In the genomic region with DNA sequence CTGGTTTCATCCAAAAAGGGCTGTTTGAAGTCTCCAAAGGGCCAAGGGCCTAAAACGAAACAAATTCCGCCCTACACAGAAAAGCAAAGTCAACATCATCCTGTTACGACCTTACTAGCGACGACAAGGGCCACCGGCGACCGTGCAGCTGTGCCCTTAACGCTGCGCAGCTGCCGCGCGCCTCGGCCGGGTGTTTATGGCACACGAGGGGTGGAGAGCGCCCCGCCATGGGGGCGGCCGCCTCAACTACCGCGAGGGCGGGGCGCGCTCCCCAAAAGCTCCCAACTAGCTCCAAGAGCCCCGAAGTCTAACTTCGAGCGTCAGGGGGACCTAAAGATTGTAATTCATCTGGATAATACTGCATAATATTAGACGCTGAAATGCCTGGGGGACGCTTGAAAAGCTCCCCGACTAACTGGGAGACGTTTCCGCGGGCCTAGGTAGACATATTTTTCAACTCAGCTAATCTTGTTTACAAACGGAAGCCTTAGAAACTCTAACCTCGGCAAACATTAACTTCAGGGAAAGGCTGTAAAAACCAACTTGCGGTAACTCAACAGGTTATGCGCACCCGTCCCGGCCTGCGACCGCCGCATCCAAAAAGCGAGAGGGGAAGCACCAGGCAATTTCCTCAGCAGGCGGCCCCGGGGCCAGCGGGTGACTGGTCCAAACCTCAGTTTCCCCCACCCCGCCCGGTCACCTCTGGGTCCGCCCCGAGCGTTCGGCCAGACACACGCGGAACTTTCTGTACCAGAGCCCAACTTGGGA, we compare ENCODE assay signal across 8 cellular contexts. TPM values are rescaled to one million over a fixed set of nuclear protein-coding genes. Genes with fewer than 3 reads are reported as not detected.
DNase-seq lines count a peak whose midpoint lies in the region; ATAC-seq, FAIRE-seq and TF ChIP-seq lines count a peak whose summit lies in the region.

No MANE protein-coding gene starts in this region.

- TF ChIP-seq CTCF in GM10266 (IDR thresholded peaks at IDR 0.05; ENCODE audit: control insufficient read depth, insufficient read depth, low read depth, missing control alignments), result peak; percentile 45
- TF ChIP-seq CTCF in MM.1S (IDR thresholded peaks at IDR 0.05; ENCODE audit: low read length), result peak; percentile 37; the same call in 1 of the 2 replicates
- TF ChIP-seq CTCF in astrocyte (IDR thresholded peaks at IDR 0.05; ENCODE audit: insufficient read depth, low read depth, low read length), result no peak

- H3K27me3 ChIP-seq in MM.1S (replicated peaks; ENCODE audit: insufficient read depth, low read length) (no peaks in the 10 kb centered on the region), astrocyte (ENCODE audit: insufficient read depth, low read length) (no peaks in the 10 kb centered on the region), skeletal muscle satellite cell (ENCODE audit: control insufficient read depth, insufficient read depth, low read length) (no peaks in the 10 kb centered on the region)

- H3K9ac ChIP-seq in MM.1S (ENCODE audit: low read length) (peak overlapping the region; percentile 98), astrocyte (ENCODE audit: low read length) (peak overlapping the region; percentile 89), skeletal muscle satellite cell (ENCODE audit: low read depth, low read length) (peak overlapping the region; percentile 88)

- no peaks in the 10 kb centered on the region for H3K27me3 Mint-ChIP-seq in T-helper 17 cell
- no peaks in the 10 kb centered on the region for H3K27me3 Mint-ChIP-seq in astrocyte (ENCODE audit: low read depth, unreplicated experiment)

- H3K27ac Mint-ChIP-seq in T-helper 17 cell (peak overlapping the region; percentile 95), astrocyte (ENCODE audit: unreplicated experiment) (peak overlapping the region; percentile 71)

- H3K4me1 ChIP-seq in MM.1S (ENCODE audit: low read length) (peaks cover 49% of the 10 kb centered on the region), astrocyte (ENCODE audit: insufficient read depth, low read length) (peaks cover 15% of the 10 kb centered on the region), skeletal muscle satellite cell (ENCODE audit: control insufficient read depth, insufficient read depth, low read length) (peaks cover 50% of the 10 kb centered on the region)

- H3K36me3 ChIP-seq in MM.1S (replicated peaks; ENCODE audit: insufficient read depth, low read length) (no peaks in the 10 kb centered on the region), astrocyte (ENCODE audit: insufficient read depth, low read length) (peaks cover 3% of the 10 kb centered on the region), skeletal muscle satellite cell (ENCODE audit: insufficient read depth, low read length) (peaks cover 5% of the 10 kb centered on the region)

- 0 out of 2 replicates have a peak, but pooled peaks cover 2% of the 10 kb centered on the region for H4K20me1 ChIP-seq in MM.1S (ENCODE audit: insufficient read depth, low read length)
- peaks cover 21% of the 10 kb centered on the region for H4K20me1 ChIP-seq in astrocyte (ENCODE audit: insufficient read depth, low read length)

- H3K9me3 Mint-ChIP-seq in astrocyte (ENCODE audit: unreplicated experiment), result peaks cover 1% of the 10 kb centered on the region

- peaks cover 38% of the 10 kb centered on the region for H3F3A ChIP-seq in MM.1S (ENCODE audit: insufficient read depth, low read length)

- H3K9me3 ChIP-seq in MM.1S (replicated peaks; ENCODE audit: insufficient read depth, low read length) (no peaks in the 10 kb centered on the region), T-helper 17 cell (ENCODE audit: control insufficient read depth, low read length, poor library complexity, severe bottlenecking) (no peaks in the 10 kb centered on the region), astrocyte (ENCODE audit: insufficient read depth, low read depth, low read length) (no peaks in the 10 kb centered on the region), skeletal muscle satellite cell (replicated peaks; ENCODE audit: low read length) (no peaks in the 10 kb centered on the region)

- H2AFZ ChIP-seq in MM.1S (ENCODE audit: low read length) (peak overlapping the region; percentile 74), astrocyte (ENCODE audit: low read depth, low read length) (peak overlapping the region; percentile 61)

- H3K27ac ChIP-seq in MM.1S (ENCODE audit: low read length) (peak overlapping the region; percentile 96), astrocyte (ENCODE audit: low read depth, low read length) (peak overlapping the region; percentile 66)

- no peaks in the 10 kb centered on the region for H3K9me2 ChIP-seq in MM.1S (replicated peaks; ENCODE audit: insufficient read depth, low read length)

- no peak for FAIRE-seq in astrocyte (lab: Jason Lieb, UNC)

- DNase-seq in GM10266 (ENCODE audit: extremely low spot score) (peak; percentile 77), HCEC 1CT (peak; percentile 71), MM.1S (peak; percentile 89), T-helper 17 cell (peak; percentile 62 to 70 (median 64)), astrocyte (ENCODE audit: low read depth) (peak; percentile 31), OCI-M2 (lab: John Stamatoyannopoulos, UW; ENCODE audit: unreplicated experiment) (no peak)

- peak; percentile 71 for ATAC-seq in T-helper 17 cell

- peaks cover 3% of the 10 kb centered on the region for H3K36me3 Mint-ChIP-seq in T-helper 17 cell (ENCODE audit: low read depth)
- no peaks in the 10 kb centered on the region for H3K36me3 Mint-ChIP-seq in astrocyte (ENCODE audit: low read depth, unreplicated experiment)

- H3K79me2 ChIP-seq in MM.1S (ENCODE audit: low read length) (peaks cover 55% of the 10 kb centered on the region), astrocyte (ENCODE audit: insufficient read depth, low read length) (peaks cover 51% of the 10 kb centered on the region)

- H3K4me2 ChIP-seq in MM.1S (ENCODE audit: low read depth, low read length), result peak overlapping the region; percentile 73
- peak overlapping the region; percentile 85 for H3K4me2 ChIP-seq in astrocyte (ENCODE audit: low read length)
- peak overlapping the region; percentile 86 for H3K4me2 ChIP-seq in skeletal muscle satellite cell (ENCODE audit: low read length)

- H3K4me3 Mint-ChIP-seq in T-helper 17 cell, result peak overlapping the region; percentile 97
- H3K4me3 Mint-ChIP-seq in astrocyte (ENCODE audit: unreplicated experiment), result peak overlapping the region; percentile 97

- H3K4me1 Mint-ChIP-seq in T-helper 17 cell (peaks cover 64% of the 10 kb centered on the region), astrocyte (ENCODE audit: low read depth, unreplicated experiment) (peaks cover 49% of the 10 kb centered on the region)

- H3K4me3 ChIP-seq in MM.1S (ENCODE audit: low read length) (peak overlapping the region; percentile 95), astrocyte (ENCODE audit: insufficient read depth, low read depth, low read length) (peak overlapping the region; percentile 70), iPS-11a (ENCODE audit: low read depth, low read length) (peak overlapping the region; percentile 84), skeletal muscle satellite cell (ENCODE audit: low read length) (peak overlapping the region; percentile 91)

RNA-seq across cellular contexts. Expression of gene TMEM123, which starts 0.7 kb away (rescaled TPM):
- total RNA-seq in T-helper 17 cell (100 to 1,000 TPM; 372 to 400 TPM), astrocyte (218 and 234 TPM in 2 replicates)
- total RNA-seq in skeletal muscle satellite cell (2012; rRNA removed), result 47.4 and 63.1 TPM in 2 replicates
